ENCODE assay signal across 1 cellular context in the genomic region with DNA sequence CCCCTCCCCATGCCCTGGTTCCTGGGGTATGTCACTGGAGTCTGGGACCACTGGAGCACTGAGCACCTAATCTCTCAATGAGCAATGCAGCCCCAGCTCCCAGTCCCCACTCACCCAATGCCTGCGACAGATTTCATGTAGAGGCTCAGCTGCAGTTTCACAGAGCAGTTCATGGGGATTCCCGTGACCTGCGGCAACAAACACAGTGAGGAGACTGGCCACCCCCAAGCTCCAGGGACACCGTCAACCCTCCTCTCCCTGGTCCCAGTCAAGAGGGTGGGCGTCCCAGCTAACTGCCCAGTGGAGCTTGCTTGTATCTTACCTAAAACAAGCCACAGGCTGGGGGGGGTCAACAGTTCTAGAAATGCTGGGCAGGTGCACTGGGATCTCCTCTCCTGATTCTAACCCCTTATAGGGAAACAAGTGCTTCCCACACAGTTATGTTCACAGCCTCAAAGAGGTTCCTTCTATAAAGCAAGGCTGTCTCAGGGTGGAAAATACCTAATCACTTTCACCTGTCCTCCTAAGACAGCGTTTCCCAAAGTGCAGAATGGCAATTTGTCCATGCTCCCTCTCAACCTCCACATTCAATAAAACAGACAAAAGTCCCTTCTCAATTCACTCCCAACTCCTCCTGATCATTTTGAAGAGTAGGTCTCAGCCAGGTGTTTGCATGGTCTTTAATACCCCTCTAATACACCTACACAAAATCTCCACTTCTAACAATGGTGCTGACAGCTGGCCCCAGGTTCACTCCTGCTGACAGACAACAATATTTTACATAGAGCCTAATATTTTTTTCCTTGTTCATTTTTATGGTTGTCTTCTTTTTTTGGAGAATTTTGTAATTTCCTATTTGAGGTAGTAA.
TF ChIP-seq lines count a peak whose summit lies in the region.

No MANE protein-coding gene starts in this region.

TF ChIP-seq in GM12878, 131 proteins besides CTCF, POLR2A, EP300 and RAD21 (continued from another document and continues in another):
- TF ChIP-seq MLLT1 (IDR thresholded peaks at IDR 0.05) (no peak), ZNF592 (IDR thresholded peaks at IDR 0.05) (no peak), TAF1 (IDR thresholded peaks at IDR 0.05; ENCODE audit: borderline replicate concordance, low read depth, low read length) (0 out of 2 replicates have a peak, but pooled peaks have one; percentile 5), ZNF274 (IDR thresholded peaks at IDR 0.05; ENCODE audit: insufficient read depth, insufficient read length) (no peak), NR2F1 (conservative IDR thresholded peaks at IDR 0.05) (peak; percentile 55), RELB (IDR thresholded peaks at IDR 0.05; ENCODE audit: low read depth) (peak; percentile 66; the same call in 1 of the 2 replicates), SP1 (IDR thresholded peaks at IDR 0.05; ENCODE audit: low read depth, low read length) (no peak), EGR1 (IDR thresholded peaks at IDR 0.05; ENCODE audit: borderline replicate concordance in 1 of 2, low read depth in 2 of 2, low read length in 2 of 2) (no peak), BHLHE40 (IDR thresholded peaks at IDR 0.05; ENCODE audit: borderline replicate concordance in 1 of 2, low read depth in 2 of 2, low read length in 1 of 2) (peak; percentile 54 to 55; a peak in 2 of 4 replicates), MYB (IDR thresholded peaks at IDR 0.05; ENCODE audit: borderline replicate concordance, low read depth, low read length) (no peak), ZZZ3 (IDR thresholded peaks at IDR 0.05; ENCODE audit: control insufficient read depth, insufficient read length, low read depth) (no peak), BCL3 (IDR thresholded peaks at IDR 0.05; ENCODE audit: borderline replicate concordance, insufficient read depth, low read depth, low read length, poor library complexity, severe bottlenecking) (peak; percentile 59), FOXK2 (IDR thresholded peaks at IDR 0.05) (no peak), ASH2L (IDR thresholded peaks at IDR 0.05; ENCODE audit: borderline replicate concordance, low read depth) (no peak), NFXL1 (IDR thresholded peaks at IDR 0.05; ENCODE audit: borderline replicate concordance) (no peak), SPI1 (IDR thresholded peaks at IDR 0.05; ENCODE audit: borderline replicate concordance, insufficient read depth, low read depth, low read length) (no peak), IRF4 (IDR thresholded peaks at IDR 0.05; ENCODE audit: low read depth, low read length) (no peak), HDGF (IDR thresholded peaks at IDR 0.05) (0 out of 2 replicates have a peak, but pooled peaks have one; percentile 21), CBX3 (IDR thresholded peaks at IDR 0.05; ENCODE audit: borderline replicate concordance, low read depth) (no peak), BRCA1 (IDR thresholded peaks at IDR 0.05; ENCODE audit: low read depth, low read length) (no peak), RCOR1 (conservative IDR thresholded peaks at IDR 0.05; ENCODE audit: low read depth, low read length) (no peak), DPF2 (IDR thresholded peaks at IDR 0.05) (peak; percentile 64), RUNX3 (IDR thresholded peaks at IDR 0.05; ENCODE audit: low read length) (peak; percentile 49), CHD2 (IDR thresholded peaks at IDR 0.05; ENCODE audit: borderline replicate concordance, low read depth, low read length) (no peak), RELA (IDR thresholded peaks at IDR 0.05; ENCODE audit: borderline replicate concordance, partially characterized antibody) (peak; percentile 39), GATAD2B (conservative IDR thresholded peaks at IDR 0.05; ENCODE audit: low read depth) (peak; percentile 86; the same call in 1 of the 2 replicates), SUPT20H (IDR thresholded peaks at IDR 0.05; ENCODE audit: borderline replicate concordance, control insufficient read depth, low read depth, low read length) (no peak), TARDBP (IDR thresholded peaks at IDR 0.05; ENCODE audit: borderline replicate concordance) (no peak; the same call in 1 of the 2 replicates), MEF2A (IDR thresholded peaks at IDR 0.05; ENCODE audit: insufficient read depth, low read depth, low read length) (no peak), KDM1A (IDR thresholded peaks at IDR 0.05; ENCODE audit: borderline replicate concordance) (no peak), USF2 (IDR thresholded peaks at IDR 0.05; ENCODE audit: borderline replicate concordance, low read depth, low read length) (no peak), ZNF384 (IDR thresholded peaks at IDR 0.05; ENCODE audit: borderline replicate concordance, low read depth, low read length) (no peak), RB1 (IDR thresholded peaks at IDR 0.05; ENCODE audit: borderline replicate concordance) (no peak), CEBPB (IDR thresholded peaks at IDR 0.05; ENCODE audit: borderline replicate concordance in 1 of 2, low read depth in 2 of 2, low read length in 2 of 2) (no peak), ETV6 (conservative IDR thresholded peaks at IDR 0.05 in 1 of 2, IDR thresholded peaks at IDR 0.05 in 1 of 2; ENCODE audit: borderline replicate concordance in 1 of 2, low read depth in 1 of 2) (no peak), IRF5 (IDR thresholded peaks at IDR 0.05; ENCODE audit: borderline replicate concordance) (no peak)
- TF ChIP-seq, protein P1, sequence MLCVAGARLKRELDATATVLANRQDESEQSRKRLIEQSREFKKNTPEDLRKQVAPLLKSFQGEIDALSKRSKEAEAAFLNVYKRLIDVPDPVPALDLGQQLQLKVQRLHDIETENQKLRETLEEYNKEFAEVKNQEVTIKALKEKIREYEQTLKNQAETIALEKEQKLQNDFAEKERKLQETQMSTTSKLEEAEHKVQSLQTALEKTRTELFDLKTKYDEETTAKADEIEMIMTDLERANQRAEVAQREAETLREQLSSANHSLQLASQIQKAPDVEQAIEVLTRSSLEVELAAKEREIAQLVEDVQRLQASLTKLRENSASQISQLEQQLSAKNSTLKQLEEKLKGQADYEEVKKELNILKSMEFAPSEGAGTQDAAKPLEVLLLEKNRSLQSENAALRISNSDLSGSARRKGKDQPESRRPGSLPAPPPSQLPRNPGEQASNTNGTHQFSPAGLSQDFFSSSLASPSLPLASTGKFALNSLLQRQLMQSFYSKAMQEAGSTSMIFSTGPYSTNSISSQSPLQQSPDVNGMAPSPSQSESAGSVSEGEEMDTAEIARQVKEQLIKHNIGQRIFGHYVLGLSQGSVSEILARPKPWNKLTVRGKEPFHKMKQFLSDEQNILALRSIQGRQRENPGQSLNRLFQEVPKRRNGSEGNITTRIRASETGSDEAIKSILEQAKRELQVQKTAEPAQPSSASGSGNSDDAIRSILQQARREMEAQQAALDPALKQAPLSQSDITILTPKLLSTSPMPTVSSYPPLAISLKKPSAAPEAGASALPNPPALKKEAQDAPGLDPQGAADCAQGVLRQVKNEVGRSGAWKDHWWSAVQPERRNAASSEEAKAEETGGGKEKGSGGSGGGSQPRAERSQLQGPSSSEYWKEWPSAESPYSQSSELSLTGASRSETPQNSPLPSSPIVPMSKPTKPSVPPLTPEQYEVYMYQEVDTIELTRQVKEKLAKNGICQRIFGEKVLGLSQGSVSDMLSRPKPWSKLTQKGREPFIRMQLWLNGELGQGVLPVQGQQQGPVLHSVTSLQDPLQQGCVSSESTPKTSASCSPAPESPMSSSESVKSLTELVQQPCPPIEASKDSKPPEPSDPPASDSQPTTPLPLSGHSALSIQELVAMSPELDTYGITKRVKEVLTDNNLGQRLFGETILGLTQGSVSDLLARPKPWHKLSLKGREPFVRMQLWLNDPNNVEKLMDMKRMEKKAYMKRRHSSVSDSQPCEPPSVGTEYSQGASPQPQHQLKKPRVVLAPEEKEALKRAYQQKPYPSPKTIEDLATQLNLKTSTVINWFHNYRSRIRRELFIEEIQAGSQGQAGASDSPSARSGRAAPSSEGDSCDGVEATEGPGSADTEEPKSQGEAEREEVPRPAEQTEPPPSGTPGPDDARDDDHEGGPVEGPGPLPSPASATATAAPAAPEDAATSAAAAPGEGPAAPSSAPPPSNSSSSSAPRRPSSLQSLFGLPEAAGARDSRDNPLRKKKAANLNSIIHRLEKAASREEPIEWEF (IDR thresholded peaks at IDR 0.05; ENCODE audit: insufficient replicate concordance, low read depth, low read length) = peak; percentile 47
- TF ChIP-seq, protein P2, sequence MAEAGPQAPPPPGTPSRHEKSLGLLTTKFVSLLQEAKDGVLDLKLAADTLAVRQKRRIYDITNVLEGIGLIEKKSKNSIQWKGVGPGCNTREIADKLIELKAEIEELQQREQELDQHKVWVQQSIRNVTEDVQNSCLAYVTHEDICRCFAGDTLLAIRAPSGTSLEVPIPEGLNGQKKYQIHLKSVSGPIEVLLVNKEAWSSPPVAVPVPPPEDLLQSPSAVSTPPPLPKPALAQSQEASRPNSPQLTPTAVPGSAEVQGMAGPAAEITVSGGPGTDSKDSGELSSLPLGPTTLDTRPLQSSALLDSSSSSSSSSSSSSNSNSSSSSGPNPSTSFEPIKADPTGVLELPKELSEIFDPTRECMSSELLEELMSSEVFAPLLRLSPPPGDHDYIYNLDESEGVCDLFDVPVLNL (IDR thresholded peaks at IDR 0.05; ENCODE audit: low read depth, low read length) = no peak
